ENCODE assay signal across 26 cellular contexts in the genomic region with DNA sequence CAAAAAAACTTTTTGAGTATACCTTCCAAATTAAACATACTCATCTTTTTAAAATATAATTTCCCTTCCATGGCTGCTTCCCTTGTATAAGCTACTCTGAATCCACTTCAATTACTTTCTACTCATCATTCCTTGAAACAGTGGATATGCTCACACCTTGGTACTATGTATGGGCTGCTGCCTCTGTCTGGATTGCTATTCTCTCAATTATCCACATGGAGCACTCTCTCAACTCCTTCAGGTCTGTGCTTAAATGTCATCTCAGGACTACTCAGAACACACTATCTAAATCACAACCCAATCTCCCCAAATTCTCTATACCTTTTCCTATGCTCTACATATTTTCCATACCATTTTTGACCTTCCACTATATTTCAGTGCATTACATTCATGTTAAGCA.
"Had no signal": no experiment of that assay in that cellular context is flagged by ENCODE, and none has a peak within 500 bp of the region (broad histone marks: within the 10 kb centered on the region; RNA-seq: fewer than 3 reads in every experiment).

No MANE protein-coding gene starts in this region.

- H3K27me3 ChIP-seq: adrenal gland, stomach, tibial artery, upper lobe of right lung had no signal

- H3K4me3 Mint-ChIP-seq: activated CD4-positive, alpha-beta memory T cell treated with anti-CD3 and anti-CD28 coated beads for 36 hours; activated CD4-positive, alpha-beta T cell treated with anti-CD3 and anti-CD28 coated beads, Interleukin-2, amount 10 ng/mL, durations not matched to agents 24 days and 14 days; activated naive CD4-positive, alpha-beta T cell treated with anti-CD3 and anti-CD28 coated beads for 36 hours; activated naive CD8-positive, alpha-beta T cell treated with anti-CD3 and anti-CD28 coated beads for 36 hours; activated T-helper 1 cell treated with anti-CD3 and anti-CD28 coated beads, Interleukin-12 subunit alpha, Interleukin-12 subunit beta, Interleukin-2, Interleukin-4 antibody, amounts not matched to agents 30 ng/mL and 10 ng/mL and 1 ng/mL, durations not matched to agents 14 hours and 24 hours and 36 hours; brain; naive B cell; stimulated activated naive B cell treated with anti-CD40 and anti-IgM and Interleukin-4, amounts not matched to agents 10 μg/mL and 1 μg/mL and 100 μg/mL, for 72 hours had no signal

- ATAC-seq: left cardiac atrium; left ventricle myocardium superior; right cardiac atrium; stimulated activated naive B cell treated with anti-CD40 and anti-IgM and Interleukin-4, amounts not matched to agents 10 μg/mL and 1 μg/mL and 100 μg/mL, for 72 hours; upper lobe of right lung had no signal

- H3K27ac ChIP-seq: adrenal gland, stomach, tibial artery, upper lobe of right lung, WERI-Rb-1 had no signal

- H3K4me1 ChIP-seq: upper lobe of right lung had no signal

- H3K36me3 Mint-ChIP-seq: activated CD4-positive, alpha-beta memory T cell treated with anti-CD3 and anti-CD28 coated beads for 36 hours; activated naive CD8-positive, alpha-beta T cell treated with anti-CD3 and anti-CD28 coated beads for 36 hours; brain; naive B cell; stimulated activated naive B cell treated with anti-CD40 and anti-IgM and Interleukin-4, amounts not matched to agents 10 μg/mL and 1 μg/mL and 100 μg/mL, for 72 hours had no signal

- H3K4me3 ChIP-seq: adrenal gland, stomach, tibial artery, upper lobe of right lung had no signal

- H3K9me3 Mint-ChIP-seq: activated CD4-positive, alpha-beta memory T cell treated with anti-CD3 and anti-CD28 coated beads for 36 hours; activated CD4-positive, alpha-beta T cell treated with anti-CD3 and anti-CD28 coated beads, Interleukin-2, amount 10 ng/mL, durations not matched to agents 24 days and 14 days; activated naive CD4-positive, alpha-beta T cell treated with anti-CD3 and anti-CD28 coated beads for 36 hours; activated naive CD8-positive, alpha-beta T cell treated with anti-CD3 and anti-CD28 coated beads for 36 hours; activated T-helper 1 cell treated with anti-CD3 and anti-CD28 coated beads, Interleukin-12 subunit alpha, Interleukin-12 subunit beta, Interleukin-2, Interleukin-4 antibody, amounts not matched to agents 30 ng/mL and 10 ng/mL and 1 ng/mL, durations not matched to agents 14 hours and 24 hours and 36 hours; brain had no signal

- H3K9me3 ChIP-seq: adrenal gland, stomach, tibial artery, upper lobe of right lung had no signal

- H3K27ac Mint-ChIP-seq: activated CD4-positive, alpha-beta memory T cell treated with anti-CD3 and anti-CD28 coated beads for 36 hours; activated CD4-positive, alpha-beta T cell treated with anti-CD3 and anti-CD28 coated beads, Interleukin-2, amount 10 ng/mL, durations not matched to agents 24 days and 14 days; activated naive CD4-positive, alpha-beta T cell treated with anti-CD3 and anti-CD28 coated beads for 36 hours; activated naive CD8-positive, alpha-beta T cell treated with anti-CD3 and anti-CD28 coated beads for 36 hours; activated T-helper 1 cell treated with anti-CD3 and anti-CD28 coated beads, Interleukin-12 subunit alpha, Interleukin-12 subunit beta, Interleukin-2, Interleukin-4 antibody, amounts not matched to agents 30 ng/mL and 10 ng/mL and 1 ng/mL, durations not matched to agents 14 hours and 24 hours and 36 hours; brain; naive B cell; stimulated activated naive B cell treated with anti-CD40 and anti-IgM and Interleukin-4, amounts not matched to agents 10 μg/mL and 1 μg/mL and 100 μg/mL, for 72 hours had no signal

- FAIRE-seq: frontal cortex, keratinocyte had no signal

- H3K27me3 Mint-ChIP-seq: activated CD4-positive, alpha-beta memory T cell treated with anti-CD3 and anti-CD28 coated beads for 36 hours; activated CD4-positive, alpha-beta T cell treated with anti-CD3 and anti-CD28 coated beads, Interleukin-2, amount 10 ng/mL, durations not matched to agents 24 days and 14 days; activated naive CD8-positive, alpha-beta T cell treated with anti-CD3 and anti-CD28 coated beads for 36 hours; brain; naive B cell; stimulated activated naive B cell treated with anti-CD40 and anti-IgM and Interleukin-4, amounts not matched to agents 10 μg/mL and 1 μg/mL and 100 μg/mL, for 72 hours had no signal

- H3K36me3 ChIP-seq: adrenal gland, stomach, tibial artery, upper lobe of right lung, WERI-Rb-1 had no signal

- H3K4me1 Mint-ChIP-seq: activated CD4-positive, alpha-beta T cell treated with anti-CD3 and anti-CD28 coated beads, Interleukin-2, amount 10 ng/mL, durations not matched to agents 24 days and 14 days; activated naive CD8-positive, alpha-beta T cell treated with anti-CD3 and anti-CD28 coated beads for 36 hours; naive B cell; stimulated activated naive B cell treated with anti-CD40 and anti-IgM and Interleukin-4, amounts not matched to agents 10 μg/mL and 1 μg/mL and 100 μg/mL, for 72 hours had no signal

- DNase-seq: activated CD4-positive, alpha-beta memory T cell treated with anti-CD3 and anti-CD28 coated beads for 36 hours; activated CD4-positive, alpha-beta T cell treated with anti-CD3 and anti-CD28 coated beads, Interleukin-2, amount 10 ng/mL, durations not matched to agents 24 days and 14 days; activated CD4-positive, CD25-positive, alpha-beta regulatory T cell treated with anti-CD3 and anti-CD28 coated beads, Interleukin-2, amount 50 U/mL, for 72 hours; activated CD8-positive, alpha-beta memory T cell treated with anti-CD3 and anti-CD28 coated beads, Interleukin-2, amount 50 U/mL, for 4 hours; activated effector memory CD4-positive, alpha-beta T cell treated with anti-CD3 and anti-CD28 coated beads, Interleukin-2, amount 50 U/mL, for 16 hours; activated naive CD4-positive, alpha-beta T cell treated with anti-CD3 and anti-CD28 coated beads for 36 hours; activated naive CD8-positive, alpha-beta T cell treated with anti-CD3 and anti-CD28 coated beads for 36 hours; activated T-cell treated with anti-CD3 and anti-CD28 coated beads, Interleukin-2, amount 50 U/mL, for 1 hour; adrenal gland; aorta; left cardiac atrium; left ventricle myocardium superior; naive B cell; occipital lobe; right cardiac atrium; stimulated activated CD4-positive, alpha-beta T cell treated with anti-CD3 and anti-CD28 coated beads, Interleukin-15, amount 100 ng/mL, for 24 hours; stimulated activated CD4-positive, alpha-beta T cell treated with anti-CD3 and anti-CD28 coated beads, Interleukin-2, amount 100 ng/mL, for 24 hours; stimulated activated naive B cell treated with anti-CD40 and anti-IgM and Interleukin-4, amounts not matched to agents 10 μg/mL and 1 μg/mL and 100 μg/mL, for 72 hours; stomach; tibial artery; upper lobe of right lung; WERI-Rb-1 had no signal
